In genomic region chr16:56226187-56226586, GRCh38 we compare ENCODE assay signal across 1 cellular context.
A peak's percentile ranks its signal among the peaks of the same experiment; 100 is the strongest.
TF ChIP-seq lines count a peak whose summit lies in the region.

No MANE protein-coding gene starts in this region.

TF ChIP-seq in HepG2, 621 proteins besides CTCF, POLR2A, EP300 and RAD21 (continued from another document):
- TF ChIP-seq DRAP1 (CRISPR knock-in tag; IDR thresholded peaks at IDR 0.05) (no peak), CEBPB (IDR thresholded peaks at IDR 0.05; ENCODE audit: borderline replicate concordance, low read depth, low read length) (peak; percentile 29; the same call in 1 of the 2 replicates), THAP9 (CRISPR knock-in tag; IDR thresholded peaks at IDR 0.05; ENCODE audit: borderline replicate concordance) (no peak)
